Comparison of ENCODE assay signal across 8 cellular contexts in the genomic region with DNA sequence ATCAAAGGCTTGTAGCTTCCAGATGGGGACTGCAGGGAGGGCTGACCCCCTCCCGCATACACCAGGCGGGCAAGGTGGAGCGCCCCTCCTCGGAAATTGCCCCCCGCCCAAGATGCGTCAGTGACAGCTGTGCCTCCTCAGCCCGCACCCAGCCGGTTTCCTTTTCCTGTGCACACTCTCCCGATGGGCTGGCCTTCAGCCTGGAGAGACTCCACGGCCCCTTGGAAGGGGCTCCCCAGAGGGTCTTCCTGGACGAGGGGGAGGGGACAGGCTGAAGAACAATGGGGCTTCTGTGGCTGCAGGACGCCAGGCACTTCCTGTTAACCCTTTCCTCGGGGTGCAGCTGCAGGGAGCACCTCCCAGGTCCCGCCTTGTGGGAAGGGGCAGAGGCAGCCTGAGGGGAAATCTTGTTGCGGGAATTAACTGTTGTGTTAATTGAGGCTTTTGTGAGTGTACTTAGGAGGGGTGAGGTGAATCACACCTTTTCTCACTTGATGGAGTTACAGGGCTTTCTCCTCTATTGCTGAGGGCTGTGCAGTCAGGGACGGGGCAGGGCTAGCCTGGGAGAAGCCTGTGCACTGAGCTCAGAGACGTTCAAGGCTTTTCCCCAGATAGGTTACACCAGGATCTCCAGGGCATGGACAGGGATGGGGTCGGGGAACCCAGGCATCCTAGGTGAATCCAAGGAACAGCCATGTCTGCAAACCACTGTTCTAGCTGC. TPM values are rescaled to one million over a fixed set of nuclear protein-coding genes. Genes with fewer than 3 reads are reported as not detected.
A peak's percentile ranks its signal among the peaks of the same experiment; 100 is the strongest.
DNase-seq lines count a peak whose midpoint lies in the region; ATAC-seq and TF ChIP-seq lines count a peak whose summit lies in the region.

No MANE protein-coding gene starts in this region.

- H3K36me3 ChIP-seq in ACC112 (ENCODE audit: insufficient read depth, low read length) = no peaks in the 10 kb centered on the region
- H3K36me3 ChIP-seq in HEK293 (ENCODE audit: control insufficient read depth in 2 of 2, insufficient read depth in 1 of 2, low read length in 2 of 2) = no peaks in the 10 kb centered on the region
- H3K36me3 ChIP-seq in PC-9 (ENCODE audit: low read depth) = no peaks in the 10 kb centered on the region
- no peaks in the 10 kb centered on the region for H3K36me3 ChIP-seq in psoas muscle (ENCODE audit: insufficient read depth in 1 of 2, low read depth in 1 of 2)

- CTCF ChIA-PET in HEK293 (lab: Yijun Ruan, JAX) = interaction anchor here (0.6 to 1.7 kb wide), 4 partner anchors 11 to 70 kb away, joined by 3 to 5 read pairs (median 3); no protein-coding TSS in a partner anchor
- CTCF ChIA-PET in PC-9 (lab: Charles Lee) = interaction anchor here (0.6 kb wide), 2 partner anchors 14 to 101 kb away, joined by 3 to 10 read pairs; a partner anchor contains a TSS

- H3K27ac ChIP-seq in ACC112 (ENCODE audit: low read depth, low read length) = peak overlapping the region; percentile 92
- H3K27ac ChIP-seq in HEK293 (ENCODE audit: extremely low read depth, low read depth, low read length) = peak overlapping the region; percentile 72
- peak overlapping the region; percentile 99 for H3K27ac ChIP-seq in PC-9
- peak overlapping the region; percentile 81 for H3K27ac ChIP-seq in psoas muscle

- peak; percentile 73 to 92 for DNase-seq in PC-9
- peak; percentile 64 for DNase-seq in activated naive CD8-positive, alpha-beta T cell treated with anti-CD3 and anti-CD28 coated beads, Interleukin-2, amount 10 ng/mL, durations not matched to agents 7 days and 5 days
- DNase-seq in left ventricle myocardium superior = peak; percentile 79
- peak in 1 of 2 donors; percentile 78 for DNase-seq in psoas muscle
- no peak for DNase-seq in RKO (ENCODE audit: low spot score)

- H3K4me1 ChIP-seq in ACC112 (ENCODE audit: control insufficient read depth, insufficient read depth, low read length, unreplicated experiment) = peaks cover 31% of the 10 kb centered on the region
- H3K4me1 ChIP-seq in HEK293 (ENCODE audit: control insufficient read depth, insufficient read depth, low read length) = peaks cover 17% of the 10 kb centered on the region
- peaks cover 83% of the 10 kb centered on the region for H3K4me1 ChIP-seq in PC-9 (replicated peaks; ENCODE audit: insufficient read depth)
- peaks cover 23% of the 10 kb centered on the region for H3K4me1 ChIP-seq in psoas muscle

- no peaks in the 10 kb centered on the region for H3K27me3 Mint-ChIP-seq in activated naive CD8-positive, alpha-beta T cell treated with anti-CD3 and anti-CD28 coated beads, Interleukin-2, amount 10 ng/mL, durations not matched to agents 7 days and 5 days

- H3F3A ChIP-seq in PC-9 (ENCODE audit: insufficient read depth, low read depth) = peaks cover 83% of the 10 kb centered on the region

- H3K9me3 Mint-ChIP-seq in activated naive CD8-positive, alpha-beta T cell treated with anti-CD3 and anti-CD28 coated beads, Interleukin-2, amount 10 ng/mL, durations not matched to agents 7 days and 5 days = no peaks in the 10 kb centered on the region

- POLR2A ChIA-PET in HEK293 (lab: Yijun Ruan, JAX) (interaction anchor here (0.6 to 6.3 kb wide), 8 partner anchors 10 to 675 kb away, joined by 5 to 89 read pairs (median 8); a partner anchor contains a TSS), PC-9 (lab: Charles Lee; ENCODE audit: unreplicated experiment) (interaction anchor here (0.7 to 0.8 kb wide), 2 partner anchors 9 to 38 kb away, joined by 3 to 5 read pairs; no protein-coding TSS in a partner anchor)
- POLR2A ChIA-PET in activated naive CD8-positive, alpha-beta T cell treated with anti-CD3 and anti-CD28 coated beads, Interleukin-2, amount 10 ng/mL, durations not matched to agents 7 days and 5 days (lab: Charles Lee) = interaction anchor here (0.6 to 13.0 kb wide), 8 partner anchors 8 to 60 kb away, joined by 3 to 267 read pairs (median 14); a partner anchor contains a TSS

- 28 to 41% (median 30%) methylated on average over 17 to 18 of the region's 18 CpGs for WGBS in psoas muscle, 3 donors

- no peak overlapping the region for H2AFZ ChIP-seq in ACC112 (ENCODE audit: low read length, unreplicated experiment)
- H2AFZ ChIP-seq in PC-9 = no peak overlapping the region

- no peaks in the 10 kb centered on the region for H3K9me3 ChIP-seq in HEK293 (ENCODE audit: control insufficient read depth, insufficient read depth, low read depth, low read length)
- H3K9me3 ChIP-seq in PC-9 (ENCODE audit: insufficient read depth, low read depth) = no peaks in the 10 kb centered on the region
- no peaks in the 10 kb centered on the region for H3K9me3 ChIP-seq in psoas muscle

- H3K27me3 ChIP-seq in ACC112 (ENCODE audit: insufficient read depth, low read length) (no peaks in the 10 kb centered on the region), PC-9 (ENCODE audit: insufficient read depth, low read depth) (no peaks in the 10 kb centered on the region), psoas muscle (ENCODE audit: insufficient read depth in 3 of 3, low read length in 2 of 3) (no peaks in the 10 kb centered on the region)

- ATAC-seq in activated naive CD8-positive, alpha-beta T cell treated with anti-CD3 and anti-CD28 coated beads, Interleukin-2, amount 10 ng/mL, durations not matched to agents 7 days and 5 days (ENCODE audit: low read depth) = no peak
- ATAC-seq in left ventricle myocardium superior (peak; percentile 44), psoas muscle (peak in 1 of 4 donors; percentile 5), HG03571 (IDR thresholded peaks at IDR 0.05; ENCODE audit: unreplicated experiment) (no peak)

- no peaks in the 10 kb centered on the region for H3K79me2 ChIP-seq in ACC112 (ENCODE audit: control insufficient read depth, insufficient read depth, low read length, unreplicated experiment)
- peaks cover 47% of the 10 kb centered on the region for H3K79me2 ChIP-seq in PC-9 (ENCODE audit: low read depth)

- peaks cover 8% of the 10 kb centered on the region for H3K36me3 Mint-ChIP-seq in activated naive CD8-positive, alpha-beta T cell treated with anti-CD3 and anti-CD28 coated beads, Interleukin-2, amount 10 ng/mL, durations not matched to agents 7 days and 5 days

- intact Hi-C loops in PC-9 (cut with micrococcal nuclease; ENCODE audit: unreplicated experiment) = loop anchor here (5.0 kb wide), 1 partner anchor 377 kb away; no protein-coding TSS in a partner anchor
- intact Hi-C loops in left ventricle myocardium superior (cut with micrococcal nuclease) = no loop called here
- intact Hi-C loops in psoas muscle (cut with DNase I) = loop anchor here in 1 of 2 donors (5.0 kb wide), 1 partner anchor 98 kb away; no protein-coding TSS in a partner anchor

- H3K4me3 Mint-ChIP-seq in activated naive CD8-positive, alpha-beta T cell treated with anti-CD3 and anti-CD28 coated beads, Interleukin-2, amount 10 ng/mL, durations not matched to agents 7 days and 5 days = peak overlapping the region; percentile 92

- H3K4me3 ChIP-seq in ACC112 (ENCODE audit: low read depth, low read length) (peak overlapping the region; percentile 72), HEK293 (ENCODE audit: low read depth, low read length) (peak overlapping the region; percentile 4), PC-9 (peak overlapping the region; percentile 51), psoas muscle (peak overlapping the region; percentile 61)

- peak overlapping the region; percentile 96 for H3K27ac Mint-ChIP-seq in activated naive CD8-positive, alpha-beta T cell treated with anti-CD3 and anti-CD28 coated beads, Interleukin-2, amount 10 ng/mL, durations not matched to agents 7 days and 5 days

- H4K20me1 ChIP-seq in PC-9 (ENCODE audit: insufficient read depth) = no peaks in the 10 kb centered on the region

- no peaks in the 10 kb centered on the region for H3K9me2 ChIP-seq in PC-9 (ENCODE audit: insufficient read depth)

- H3K4me1 Mint-ChIP-seq in activated naive CD8-positive, alpha-beta T cell treated with anti-CD3 and anti-CD28 coated beads, Interleukin-2, amount 10 ng/mL, durations not matched to agents 7 days and 5 days = peaks cover 54% of the 10 kb centered on the region

- TF ChIP-seq CTCF in HEK293 (tag by site-specific recombination; IDR thresholded peaks at IDR 0.05) (no peak), PC-9 (conservative IDR thresholded peaks at IDR 0.05) (no peak), psoas muscle (IDR thresholded peaks at IDR 0.05) (no peak)

- H3K4me2 ChIP-seq in PC-9 = peak overlapping the region; percentile 85

- BruUV-seq in PC-9 (replicated peaks; lab: Mats Ljungman, UMichigan) = no TSS peak

TF ChIP-seq in HEK293, 187 proteins besides CTCF, POLR2A, EP300 and RAD21 (continues in another document):
- TF ChIP-seq HOXC10 (CRISPR knock-in tag; IDR thresholded peaks at IDR 0.05) = no peak
- 0 out of 2 replicates have a peak, but pooled peaks have one; percentile 14 for TF ChIP-seq ZBTB21 (tag by site-specific recombination; IDR thresholded peaks at IDR 0.05)
- peak; percentile 84 for TF ChIP-seq SP3 (tag by site-specific recombination; IDR thresholded peaks at IDR 0.05)
- no peak for TF ChIP-seq ZNF354C (tag by site-specific recombination; IDR thresholded peaks at IDR 0.05; ENCODE audit: borderline replicate concordance, low read depth)
- TF ChIP-seq ZNF830 (tag by site-specific recombination; IDR thresholded peaks at IDR 0.05; ENCODE audit: low read depth) = no peak
- TF ChIP-seq ZNF48 (tag by site-specific recombination; IDR thresholded peaks at IDR 0.05) = no peak
- TF ChIP-seq ZNF394 (tag by site-specific recombination; IDR thresholded peaks at IDR 0.05; ENCODE audit: borderline replicate concordance) = peak; percentile 47; the same call in 1 of the 2 replicates

RNA-seq across cellular contexts. Expression of a gene that starts 14.3 kb away (rescaled TPM):
- total RNA-seq in PC-9 (2021) = 72.7 and 95.5 TPM in 2 replicates
- total RNA-seq in activated naive CD8-positive, alpha-beta T cell treated with anti-CD3 and anti-CD28 coated beads, Interleukin-2, amount 10 ng/mL, durations not matched to agents 7 days and 5 days = 100 to 1,000 TPM; 167 to 178 TPM
- total RNA-seq in left ventricle myocardium superior = 19.8 TPM
- total RNA-seq in psoas muscle = 10 to 100 TPM; 16.8 to 31.2 (median 29.9) TPM
- 10 to 100 TPM; 12.9 to 62.7 (median 18.2) TPM for polyA plus RNA-seq in psoas muscle

RNA-seq across cellular contexts. Expression of a gene that starts 14.4 kb away (rescaled TPM):
- total RNA-seq in PC-9 (2021) (86.2 and 89.6 TPM in 2 replicates), left ventricle myocardium superior (46.4 TPM), psoas muscle (10 to 100 TPM; 18.5 to 20.4 (median 19.3) TPM)
- total RNA-seq in activated naive CD8-positive, alpha-beta T cell treated with anti-CD3 and anti-CD28 coated beads, Interleukin-2, amount 10 ng/mL, durations not matched to agents 7 days and 5 days = 10 to 100 TPM; 67.1 to 69.9 TPM
- polyA plus RNA-seq in psoas muscle = 10 to 100 TPM; 34.5 to 63.3 (median 43.6) TPM

RNA-seq across cellular contexts. Expression of a gene that starts 46.5 kb away (rescaled TPM):
- total RNA-seq in PC-9 (2021) (101 and 133 TPM in 2 replicates), left ventricle myocardium superior (50.0 TPM), psoas muscle (10 to 100 TPM; 32.1 to 48.9 (median 37.9) TPM)
- 10 to 100 TPM; 56.3 to 57.2 TPM for total RNA-seq in activated naive CD8-positive, alpha-beta T cell treated with anti-CD3 and anti-CD28 coated beads, Interleukin-2, amount 10 ng/mL, durations not matched to agents 7 days and 5 days
- 10 to 100 TPM; 11.9 to 63.4 (median 45.8) TPM for polyA plus RNA-seq in psoas muscle

RNA-seq across cellular contexts. Expression of a gene that starts 48.0 kb away (rescaled TPM):
- total RNA-seq in PC-9 (2021) (44.1 and 51.1 TPM in 2 replicates), left ventricle myocardium superior (22.4 TPM), psoas muscle (10 to 100 TPM; 31.6 to 45.3 (median 35.1) TPM)
- 10 to 100 TPM; 54.3 to 55.8 TPM for total RNA-seq in activated naive CD8-positive, alpha-beta T cell treated with anti-CD3 and anti-CD28 coated beads, Interleukin-2, amount 10 ng/mL, durations not matched to agents 7 days and 5 days
- polyA plus RNA-seq in psoas muscle = 10 to 100 TPM; 42.3 to 87.1 (median 45.4) TPM

Comparison
In these comparisons a context has a peak if more than half of its experiments do, and no peak if none do; other contexts are left out.
1. H3K4me3 ChIP-seq: peak in every context shown above with its lines; median percentile 72 in ACC112; 61 in psoas muscle; 51 in PC-9; 4 in HEK293.